ENCODE assay signal across 12 cellular contexts in the genomic region with DNA sequence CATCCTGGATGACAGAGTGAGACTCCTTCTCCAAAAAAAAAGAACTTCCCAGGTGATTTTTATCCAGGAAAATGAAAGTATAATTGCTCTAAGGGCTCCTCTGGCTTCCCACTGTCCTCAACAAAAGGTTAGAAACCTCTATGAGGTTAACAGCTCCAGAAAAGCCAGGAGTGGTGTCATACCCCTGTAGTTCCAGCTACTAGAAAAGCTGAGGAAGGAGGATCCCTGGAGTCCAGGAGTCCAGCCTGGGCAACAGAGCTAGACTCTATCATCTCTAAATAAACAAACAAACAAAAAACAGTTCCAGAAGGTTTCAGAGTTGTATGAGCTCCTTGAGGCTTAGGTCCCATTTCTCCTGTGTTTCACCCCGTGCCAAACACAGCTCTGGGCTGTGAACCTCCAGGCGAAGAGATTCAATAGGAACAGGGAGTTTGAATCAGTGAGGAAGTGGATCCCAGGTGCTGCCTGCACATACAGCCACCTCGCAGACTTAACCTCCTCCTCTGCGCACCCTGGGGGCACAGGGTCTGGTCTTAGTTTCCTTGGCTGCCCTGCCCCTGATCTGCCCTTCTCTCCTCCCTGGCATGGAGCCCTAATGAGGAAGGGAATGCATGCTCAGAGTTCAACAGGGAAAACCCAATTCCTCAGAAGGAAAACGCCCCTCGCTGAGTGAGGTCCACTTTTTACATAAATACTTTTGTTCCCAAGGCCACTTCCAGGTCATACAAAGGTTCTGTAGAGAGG. TPM values are rescaled to one million over a fixed set of nuclear protein-coding genes. Genes with fewer than 3 reads are reported as not detected.
DNase-seq lines count a peak whose midpoint lies in the region; ATAC-seq and TF ChIP-seq lines count a peak whose summit lies in the region.
"Had no signal": no experiment of that assay in that cellular context is flagged by ENCODE, and none has a peak within 500 bp of the region (broad histone marks: within the 10 kb centered on the region; RNA-seq: fewer than 3 reads in every experiment).

No MANE protein-coding gene starts in this region.

- H3K4me1 ChIP-seq in ACC112 (ENCODE audit: control insufficient read depth, insufficient read depth, low read length, unreplicated experiment) (peaks cover 19% of the 10 kb centered on the region), SJCRH30 (peaks cover 6% of the 10 kb centered on the region), fibroblast of lung (ENCODE audit: control insufficient read depth, extremely low read depth, insufficient read depth, low read length) (peaks cover 10% of the 10 kb centered on the region)

- H3K27ac ChIP-seq in ACC112 (ENCODE audit: low read depth, low read length) (peak overlapping the region; percentile 38; the same call in 1 of the 2 replicates), SJCRH30 (no peak overlapping the region; the same call in 1 of the 2 replicates), fibroblast of lung (ENCODE audit: insufficient read depth, low read length) (no peak overlapping the region)

- H3K27me3 Mint-ChIP-seq in natural killer cell treated with Interleukin-12 subunit alpha and Interleukin-12 subunit beta and Interleukin-15 and Interleukin-18, amount 100 ng/mL, for 72 hours: peaks cover 0 to 2% of the 10 kb centered on the region in 2 donors

- peak overlapping the region; percentile 51 for H3K4me2 ChIP-seq in fibroblast of lung (ENCODE audit: extremely low read depth, insufficient read depth, low read length)

- CTCF ChIA-PET in GM10248 (lab: Yijun Ruan, JAX): interaction anchor here (0.8 to 2.5 kb wide), 6 partner anchors 8 to 423 kb away, joined by 3 to 10 read pairs (median 4); no protein-coding TSS in a partner anchor

- no peak overlapping the region for H3K9ac ChIP-seq in fibroblast of lung (ENCODE audit: insufficient read depth, low read length)

- intact Hi-C loops in posterior vena cava (cut with DNase I): no loop called here

- POLR2A ChIA-PET in GM10248 (lab: Yijun Ruan, JAX): no interaction called here

- H3K9me3 ChIP-seq in SJCRH30 (replicated peaks) (no peaks in the 10 kb centered on the region), fibroblast of lung (ENCODE audit: control insufficient read depth, insufficient read depth, low read depth, low read length) (no peaks in the 10 kb centered on the region)

- H3K27me3 ChIP-seq in ACC112 (ENCODE audit: insufficient read depth, low read length) (peaks cover 35% of the 10 kb centered on the region), SJCRH30 (no peaks in the 10 kb centered on the region), fibroblast of lung (ENCODE audit: control insufficient read depth, insufficient read depth, low read length) (peaks cover 14% of the 10 kb centered on the region)

- H3K79me2 ChIP-seq in ACC112 (ENCODE audit: control insufficient read depth, insufficient read depth, low read length, unreplicated experiment): no peaks in the 10 kb centered on the region
- H3K79me2 ChIP-seq in fibroblast of lung (ENCODE audit: control insufficient read depth, insufficient read depth, low read length): no peaks in the 10 kb centered on the region

- TF ChIP-seq CTCF in fibroblast of lung (conservative IDR thresholded peaks at IDR 0.05 in 1 of 2, IDR thresholded peaks at IDR 0.05 in 1 of 2; ENCODE audit: low read depth in 1 of 2, low read length in 2 of 2) (no peak), GM10248 (IDR thresholded peaks at IDR 0.05; ENCODE audit: control extremely low read depth, extremely low read depth, low read depth, missing control alignments) (no peak)

- no peak for ATAC-seq in GM21381 (IDR thresholded peaks at IDR 0.05; ENCODE audit: unreplicated experiment)
- no peak for ATAC-seq in natural killer cell treated with Interleukin-12 subunit alpha and Interleukin-12 subunit beta and Interleukin-15 and Interleukin-18, amount 100 ng/mL, for 72 hours

- H3K36me3 ChIP-seq in ACC112 (ENCODE audit: insufficient read depth, low read length): no peaks in the 10 kb centered on the region
- no peaks in the 10 kb centered on the region for H3K36me3 ChIP-seq in SJCRH30
- H3K36me3 ChIP-seq in fibroblast of lung (ENCODE audit: control insufficient read depth, insufficient read depth, low read length): no peaks in the 10 kb centered on the region

- no peaks in the 10 kb centered on the region for H3K36me3 Mint-ChIP-seq in natural killer cell treated with Interleukin-12 subunit alpha and Interleukin-12 subunit beta and Interleukin-15 and Interleukin-18, amount 100 ng/mL, for 72 hours

- H3K4me1 Mint-ChIP-seq in natural killer cell treated with Interleukin-12 subunit alpha and Interleukin-12 subunit beta and Interleukin-15 and Interleukin-18, amount 100 ng/mL, for 72 hours (ENCODE audit: low read depth in 2 of 2): no peaks in the 10 kb centered on the region

- H3K4me3 ChIP-seq in ACC112 (ENCODE audit: low read depth, low read length): 0 out of 2 replicates have a peak overlapping the region, but pooled peaks have one; percentile 3
- H3K4me3 ChIP-seq in SJCRH30: peak overlapping the region; percentile 44
- H3K4me3 ChIP-seq in fibroblast of lung (replicated peaks in 1 of 4; ENCODE audit: control extremely low read depth in 1 of 4, insufficient read depth in 1 of 4, low read depth in 3 of 4, low read length in 4 of 4): no peak overlapping the region

- no peak overlapping the region for H3K27ac Mint-ChIP-seq in natural killer cell treated with Interleukin-12 subunit alpha and Interleukin-12 subunit beta and Interleukin-15 and Interleukin-18, amount 100 ng/mL, for 72 hours
- H3K27ac Mint-ChIP-seq: nephron progenitor cell had no signal

- H2AFZ ChIP-seq in ACC112 (ENCODE audit: low read length, unreplicated experiment): no peak overlapping the region
- H2AFZ ChIP-seq in fibroblast of lung (ENCODE audit: low read length): no peak overlapping the region

- H3K9me3 Mint-ChIP-seq in natural killer cell treated with Interleukin-12 subunit alpha and Interleukin-12 subunit beta and Interleukin-15 and Interleukin-18, amount 100 ng/mL, for 72 hours: no peaks in the 10 kb centered on the region
- H3K9me3 Mint-ChIP-seq: nephron progenitor cell had no signal

- no peak overlapping the region for H3K4me3 Mint-ChIP-seq in natural killer cell treated with Interleukin-12 subunit alpha and Interleukin-12 subunit beta and Interleukin-15 and Interleukin-18, amount 100 ng/mL, for 72 hours
- H3K4me3 Mint-ChIP-seq: nephron progenitor cell had no signal

- peaks cover 3% of the 10 kb centered on the region for H4K20me1 ChIP-seq in fibroblast of lung (ENCODE audit: control insufficient read depth, extremely low read depth, insufficient read depth, low read length)

- DNase-seq in SJCRH30 (no peak), fibroblast of lung (ENCODE audit: low read depth in 2 of 2) (no peak), posterior vena cava (ENCODE audit: low spot score) (peak; percentile 62), NCI-H187 (lab: John Stamatoyannopoulos, UW) (no peak), GM10248 (ENCODE audit: extremely low spot score) (no peak)
- DNase-seq in natural killer cell treated with Interleukin-12 subunit alpha and Interleukin-12 subunit beta and Interleukin-15 and Interleukin-18, amount 100 ng/mL, for 72 hours (ENCODE audit: low spot score): no peak
- DNase-seq: activated CD4-positive, CD25-positive, alpha-beta regulatory T cell treated with anti-CD3 and anti-CD28 coated beads, Interleukin-2, amount 50 U/mL, for 72 hours; NCI-H2171 treated with DMSO at 0.1 percent for 48 hours; nephron progenitor cell; stimulated activated CD4-positive, alpha-beta T cell treated with anti-CD3 and anti-CD28 coated beads, Interleukin-15, amount 100 ng/mL, for 24 hours had no signal

RNA-seq across cellular contexts. Expression of a gene that starts 31.0 kb away (rescaled TPM):
- total RNA-seq in SJCRH30 (2014; rRNA removed; shearing (Covaris generic)): not detected in 2 replicates
- total RNA-seq in fibroblast of lung: under 0.01 and 0.17 TPM in 2 replicates
- 0.01 TPM in 1 of 2 replicates, not detected in the other for polyA plus RNA-seq in fibroblast of lung
- polyA plus RNA-seq in fibroblast of lung (2012): not detected in 2 replicates
- polyA minus RNA-seq in fibroblast of lung (ENCODE audit: low replicate concordance): not detected in 2 replicates
- total RNA-seq in posterior vena cava: 1 to 10 TPM; 1.8 to 2.2 TPM
- total RNA-seq in natural killer cell treated with Interleukin-12 subunit alpha and Interleukin-12 subunit beta and Interleukin-15 and Interleukin-18, amount 100 ng/mL, for 72 hours: 10 to 100 TPM in 1 of 2 donors, 1 to 10 TPM in 1; 2.1 to 16.0 TPM

RNA-seq across cellular contexts. Expression of a gene that starts 53.7 kb away (rescaled TPM):
- total RNA-seq in SJCRH30 (2014; rRNA removed; shearing (Covaris generic)): 1.1 and 1.5 TPM in 2 replicates
- total RNA-seq in fibroblast of lung: 1.0 and 2.1 TPM in 2 replicates
- not detected in 2 replicates for polyA plus RNA-seq in fibroblast of lung
- polyA plus RNA-seq in fibroblast of lung (2012): not detected in 2 replicates
- not detected in 2 replicates for polyA minus RNA-seq in fibroblast of lung (ENCODE audit: low replicate concordance)
- total RNA-seq in posterior vena cava: 1 to 10 TPM in 1 of 2 donors, under 1 TPM in 1; 0.88 to 1.8 TPM
- 10 to 100 TPM in 1 of 2 donors, 1 to 10 TPM in 1; 9.0 to 23.2 TPM for total RNA-seq in natural killer cell treated with Interleukin-12 subunit alpha and Interleukin-12 subunit beta and Interleukin-15 and Interleukin-18, amount 100 ng/mL, for 72 hours

Comparison
In these comparisons a context has a peak if more than half of its experiments do, and no peak if none do; other contexts are left out.
1. H3K4me3 ChIP-seq: peak in ACC112 (single experiment) and SJCRH30 (single experiment); none in fibroblast of lung (0 of 4).